15 cellular contexts compared by ENCODE assay signal in the genomic region with DNA sequence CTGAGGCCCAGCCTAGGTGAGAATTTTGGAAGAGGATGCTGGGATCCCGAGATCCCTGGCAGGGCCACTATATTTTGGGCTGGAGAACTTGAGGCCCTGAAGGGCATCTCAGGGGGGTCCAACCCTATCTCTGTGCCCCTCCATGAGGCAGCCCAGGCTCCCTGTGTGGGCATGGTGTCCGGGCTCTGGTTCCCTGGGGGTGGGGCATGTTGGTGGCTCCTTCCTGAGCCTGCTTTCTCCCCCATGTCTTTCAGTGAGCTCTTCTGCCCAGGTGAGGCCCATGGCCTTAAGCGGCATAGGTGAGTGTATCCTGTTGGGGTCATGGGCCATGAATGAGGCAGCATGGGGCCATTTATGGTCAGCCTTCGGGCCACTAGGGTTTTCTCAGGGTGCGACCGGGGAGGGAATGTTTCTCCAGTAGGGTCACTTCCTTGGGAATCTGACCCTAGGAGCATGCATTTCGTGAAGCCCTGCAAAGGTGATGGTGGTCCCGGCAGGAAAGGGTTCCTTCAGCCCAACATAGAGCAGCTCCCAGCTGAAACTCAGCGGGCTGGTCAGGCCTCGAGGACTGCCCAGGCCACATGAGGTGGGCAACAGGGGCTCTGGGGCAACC.
"Had no signal": no experiment of that assay in that cellular context is flagged by ENCODE, and none has a peak within 500 bp of the region (broad histone marks: within the 10 kb centered on the region; RNA-seq: fewer than 3 reads in every experiment).

No MANE protein-coding gene starts in this region.

- DNase-seq: activated CD4-positive, alpha-beta T cell treated with anti-CD3 and anti-CD28 coated beads for 48 hours; activated naive CD4-positive, alpha-beta T cell treated with anti-CD3 and anti-CD28 coated beads for 36 hours; central memory CD4-positive, alpha-beta T cell; effector memory CD8-positive, alpha-beta T cell; stimulated activated CD4-positive, alpha-beta T cell treated with anti-CD3 and anti-CD28 coated beads, Interleukin-4, amount 100 ng/mL, for 1 hour; T-helper 9 cell; testis had no signal

- H3K27me3 Mint-ChIP-seq: effector memory CD8-positive, alpha-beta T cell; progenitor cell of endocrine pancreas; stimulated activated naive CD8-positive, alpha-beta T cell treated with anti-CD3 and anti-CD28 coated beads, Interleukin-15, Interleukin-2, amounts not matched to agents 100 ng/mL and 50 ng/mL, for 24 hours had no signal

- H3K27ac ChIP-seq: epithelial cell of prostate, gastroesophageal sphincter, neural progenitor cell, testis had no signal

- H3K4me3 ChIP-seq: gastroesophageal sphincter, neural progenitor cell, testis had no signal

- H3K36me3 ChIP-seq: neural progenitor cell had no signal

- H3K27ac Mint-ChIP-seq: activated naive CD4-positive, alpha-beta T cell treated with anti-CD3 and anti-CD28 coated beads for 36 hours; activated T-helper 1 cell treated with anti-CD3 and anti-CD28 coated beads, Interleukin-12 subunit alpha, Interleukin-12 subunit beta, Interleukin-2, Interleukin-4 antibody, amounts not matched to agents 30 ng/mL and 10 ng/mL and 1 ng/mL, durations not matched to agents 14 hours and 24 hours and 36 hours; effector memory CD8-positive, alpha-beta T cell; neural progenitor cell; progenitor cell of endocrine pancreas; stimulated activated naive CD8-positive, alpha-beta T cell treated with anti-CD3 and anti-CD28 coated beads, Interleukin-15, Interleukin-2, amounts not matched to agents 100 ng/mL and 50 ng/mL, for 24 hours had no signal

- H3K9ac ChIP-seq: neural progenitor cell had no signal

- ATAC-seq: effector memory CD8-positive, alpha-beta T cell; gastroesophageal sphincter; left ventricle myocardium superior had no signal

- H3K4me1 ChIP-seq: gastroesophageal sphincter, neural progenitor cell, testis had no signal

- H3K9me3 ChIP-seq: testis had no signal

- H3K4me3 Mint-ChIP-seq: activated naive CD4-positive, alpha-beta T cell treated with anti-CD3 and anti-CD28 coated beads for 36 hours; activated T-helper 1 cell treated with anti-CD3 and anti-CD28 coated beads, Interleukin-12 subunit alpha, Interleukin-12 subunit beta, Interleukin-2, Interleukin-4 antibody, amounts not matched to agents 30 ng/mL and 10 ng/mL and 1 ng/mL, durations not matched to agents 14 hours and 24 hours and 36 hours; effector memory CD8-positive, alpha-beta T cell; neural progenitor cell; stimulated activated naive CD8-positive, alpha-beta T cell treated with anti-CD3 and anti-CD28 coated beads, Interleukin-15, Interleukin-2, amounts not matched to agents 100 ng/mL and 50 ng/mL, for 24 hours had no signal

- FAIRE-seq: keratinocyte had no signal

- H3K27me3 ChIP-seq: gastroesophageal sphincter, neural progenitor cell, testis had no signal

- H3K4me1 Mint-ChIP-seq: neural progenitor cell had no signal

- H3K36me3 Mint-ChIP-seq: neural progenitor cell had no signal
